Comparison of ENCODE assay signal across 31 cellular contexts in the genomic region with DNA sequence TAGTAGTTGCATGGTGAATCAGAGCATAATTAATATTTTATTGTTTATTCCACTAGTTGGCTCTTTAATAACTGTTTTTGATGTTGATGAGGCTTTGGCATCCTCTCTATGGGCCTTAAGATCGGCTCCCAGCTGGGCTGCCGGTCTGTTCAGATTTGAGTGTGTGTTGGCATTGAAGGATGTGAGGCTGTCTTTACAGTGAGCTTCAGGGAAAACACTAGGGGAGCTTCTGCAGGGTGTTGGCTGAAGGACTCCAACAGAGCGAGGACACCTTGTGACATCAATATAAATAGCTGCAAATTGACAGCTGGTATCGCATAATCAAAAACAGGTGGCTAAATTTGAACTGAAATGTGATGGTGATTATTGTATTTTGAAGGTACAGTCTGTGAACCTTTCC.
DNase-seq lines count a peak whose midpoint lies in the region.
"Had no signal": no experiment of that assay in that cellular context is flagged by ENCODE, and none has a peak within 500 bp of the region (broad histone marks: within the 10 kb centered on the region; RNA-seq: fewer than 3 reads in every experiment).

No MANE protein-coding gene starts in this region.

- no peak overlapping the region for H2AFZ ChIP-seq in GM23248

- H3K79me2 ChIP-seq in GM23248 (ENCODE audit: insufficient read depth), result no peaks in the 10 kb centered on the region

- H3K27ac Mint-ChIP-seq in activated naive CD8-positive, alpha-beta T cell treated with anti-CD3 and anti-CD28 coated beads for 36 hours, result no peak overlapping the region
- H3K27ac Mint-ChIP-seq: activated CD8-positive, alpha-beta T cell treated with anti-CD3 and anti-CD28 coated beads for 36 hours; activated naive CD4-positive, alpha-beta T cell treated with anti-CD3 and anti-CD28 coated beads for 36 hours; activated T-helper 1 cell treated with anti-CD3 and anti-CD28 coated beads, Interleukin-12 subunit alpha, Interleukin-12 subunit beta, Interleukin-2, Interleukin-4 antibody, amounts not matched to agents 30 ng/mL and 10 ng/mL and 1 ng/mL, durations not matched to agents 14 hours and 24 hours and 36 hours; T-helper 17 cell had no signal

- no peaks in the 10 kb centered on the region for H3K27me3 Mint-ChIP-seq in activated naive CD8-positive, alpha-beta T cell treated with anti-CD3 and anti-CD28 coated beads for 36 hours
- H3K27me3 Mint-ChIP-seq: activated CD8-positive, alpha-beta T cell treated with anti-CD3 and anti-CD28 coated beads for 36 hours; central memory CD8-positive, alpha-beta T cell; T-helper 17 cell had no signal

- no peaks in the 10 kb centered on the region for H3K27me3 ChIP-seq in GM23248 (replicated peaks; ENCODE audit: insufficient read depth)
- H3K27me3 ChIP-seq: adrenal gland, BLaER1, esophagus squamous epithelium, heart left ventricle, left lung, MG63, upper lobe of right lung had no signal

- H3K36me3 ChIP-seq in GM23248 (ENCODE audit: low read depth), result no peaks in the 10 kb centered on the region
- H3K36me3 ChIP-seq: adrenal gland, BLaER1, esophagus squamous epithelium, heart left ventricle, left lung, MG63, ovary, upper lobe of right lung had no signal

- no peak overlapping the region for H3K4me2 ChIP-seq in GM23248 (ENCODE audit: unreplicated experiment)
- H3K4me2 ChIP-seq: BLaER1 had no signal

- H3K9ac ChIP-seq in GM23248, result no peak overlapping the region
- H3K9ac ChIP-seq: BLaER1 had no signal

- H3K36me3 Mint-ChIP-seq in activated naive CD8-positive, alpha-beta T cell treated with anti-CD3 and anti-CD28 coated beads for 36 hours, result no peaks in the 10 kb centered on the region

- H3K4me3 ChIP-seq in GM23248, result no peak overlapping the region
- H3K4me3 ChIP-seq: adrenal gland, BLaER1, esophagus squamous epithelium, heart left ventricle, left lung, MG63, ovary, skin epidermis, upper lobe of right lung had no signal

- H4K20me1 ChIP-seq in GM23248 (ENCODE audit: insufficient read depth), result no peaks in the 10 kb centered on the region
- H4K20me1 ChIP-seq: BLaER1 had no signal

- no peaks in the 10 kb centered on the region for H3K9me3 ChIP-seq in GM23248 (ENCODE audit: low read depth)
- H3K9me3 ChIP-seq: adrenal gland, BLaER1, left lung, MG63, ovary, upper lobe of right lung had no signal

- H3F3A ChIP-seq in GM23248 (ENCODE audit: insufficient read depth), result no peaks in the 10 kb centered on the region

- DNase-seq in D341Med (ENCODE audit: low spot score) (peak; percentile 56), G401 (ENCODE audit: low spot score) (peak; percentile 97), NCI-H748 (lab: John Stamatoyannopoulos, UW; ENCODE audit: unreplicated experiment) (peak; percentile 68), SK-N-DZ (ENCODE audit: low spot score) (peak; percentile 15), HUDEP-2 (lab: John Stamatoyannopoulos, UW; ENCODE audit: unreplicated experiment in 76 of 76) (no peak), GM23248 (no peak)
- no peak for DNase-seq in activated naive CD8-positive, alpha-beta T cell treated with anti-CD3 and anti-CD28 coated beads for 36 hours
- DNase-seq: activated CD4-positive, alpha-beta T cell treated with anti-CD3 and anti-CD28 coated beads for 1 hour; activated CD8-positive, alpha-beta memory T cell treated with anti-CD3 and anti-CD28 coated beads, Interleukin-2, amount 50 U/mL, for 48 hours; activated CD8-positive, alpha-beta T cell treated with anti-CD3 and anti-CD28 coated beads for 36 hours; activated naive CD4-positive, alpha-beta T cell treated with anti-CD3 and anti-CD28 coated beads for 36 hours; adrenal gland; esophagus squamous epithelium; foreskin melanocyte; heart left ventricle; islet precursor cell; KG1; left lung; mesenchymal stem cell; MG63; NCI-H1105 treated with DMSO at 0.1 percent for 48 hours; NCI-H446; ovary; stimulated activated naive CD8-positive, alpha-beta T cell treated with anti-CD3 and anti-CD28 coated beads, Interleukin-15, Interleukin-2, amounts not matched to agents 100 U/mL and 50 U/mL, for 24 hours; T-helper 17 cell; upper lobe of right lung had no signal

- H3K4me1 Mint-ChIP-seq in activated naive CD8-positive, alpha-beta T cell treated with anti-CD3 and anti-CD28 coated beads for 36 hours, result no peaks in the 10 kb centered on the region
- H3K4me1 Mint-ChIP-seq: central memory CD8-positive, alpha-beta T cell; T-helper 17 cell had no signal

- H3K4me3 Mint-ChIP-seq in activated naive CD8-positive, alpha-beta T cell treated with anti-CD3 and anti-CD28 coated beads for 36 hours, result no peak overlapping the region
- H3K4me3 Mint-ChIP-seq: activated CD8-positive, alpha-beta T cell treated with anti-CD3 and anti-CD28 coated beads for 36 hours; activated naive CD4-positive, alpha-beta T cell treated with anti-CD3 and anti-CD28 coated beads for 36 hours; activated T-helper 1 cell treated with anti-CD3 and anti-CD28 coated beads, Interleukin-12 subunit alpha, Interleukin-12 subunit beta, Interleukin-2, Interleukin-4 antibody, amounts not matched to agents 30 ng/mL and 10 ng/mL and 1 ng/mL, durations not matched to agents 14 hours and 24 hours and 36 hours; central memory CD8-positive, alpha-beta T cell; T-helper 17 cell had no signal

- in situ Hi-C loops in G401 (cut with HindIII; ENCODE audit: low sequenced_read_pairs), result no loop called here
- in situ Hi-C loops in GM23248 (cut with MboI), result no loop called here

- H3K4me1 ChIP-seq in GM23248 (ENCODE audit: insufficient read depth), result no peaks in the 10 kb centered on the region
- H3K4me1 ChIP-seq: adrenal gland, BLaER1, esophagus squamous epithelium, heart left ventricle, left lung, upper lobe of right lung had no signal

- WGBS in GM23248 (ENCODE audit: low coverage in 1 of 2, low lambda C conversion rate in 2 of 2, missing lambda C conversion rate in 2 of 2), 2 experiments, result 0 to 3% methylated on average over 4 of the region's 4 CpGs

- H3K9me3 Mint-ChIP-seq in activated naive CD8-positive, alpha-beta T cell treated with anti-CD3 and anti-CD28 coated beads for 36 hours, result no peaks in the 10 kb centered on the region
- H3K9me3 Mint-ChIP-seq: activated T-helper 1 cell treated with anti-CD3 and anti-CD28 coated beads, Interleukin-12 subunit alpha, Interleukin-12 subunit beta, Interleukin-2, Interleukin-4 antibody, amounts not matched to agents 30 ng/mL and 10 ng/mL and 1 ng/mL, durations not matched to agents 14 hours and 24 hours and 36 hours had no signal

- H3K9me2 ChIP-seq in GM23248 (ENCODE audit: insufficient read depth), result no peaks in the 10 kb centered on the region

- no peak overlapping the region for H3K27ac ChIP-seq in GM23248
- H3K27ac ChIP-seq: adrenal gland, BLaER1, esophagus squamous epithelium, heart left ventricle, HL-60, left lung, ovary, skin epidermis, upper lobe of right lung had no signal

Comparison
In these comparisons a context has a peak if more than half of its experiments do, and no peak if none do; other contexts are left out.
1. DNase-seq: peak in D341Med (single experiment), G401 (single experiment), NCI-H748 (single experiment) and SK-N-DZ (single experiment); none in HUDEP-2 (0 of 76), GM23248 (single experiment) and activated naive CD8-positive, alpha-beta T cell treated with anti-CD3 and anti-CD28 coated beads for 36 hours (single experiment).